Comparison of ENCODE assay signal across 29 cellular contexts in the genomic region with DNA sequence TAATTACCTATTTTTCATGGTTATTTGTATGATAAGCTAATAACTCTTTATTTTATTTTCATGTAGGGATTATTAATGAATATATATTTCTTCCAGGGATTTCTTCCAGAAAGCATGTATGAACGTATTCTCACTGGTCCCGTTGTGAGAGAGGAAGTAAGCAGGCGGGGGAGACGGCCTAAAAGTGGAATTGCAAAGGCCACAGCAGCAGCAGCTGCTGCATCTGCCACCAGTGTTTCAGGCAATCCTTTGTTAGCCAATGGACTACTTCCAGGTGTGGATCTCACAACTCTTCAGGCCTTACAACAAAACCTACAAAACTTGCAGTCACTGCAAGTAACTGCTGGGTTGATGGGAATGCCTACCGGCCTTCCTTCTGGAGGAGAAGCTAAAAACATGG.
"Had no signal": no experiment of that assay in that cellular context is flagged by ENCODE, and none has a peak within 500 bp of the region (broad histone marks: within the 10 kb centered on the region; RNA-seq: fewer than 3 reads in every experiment).

No MANE protein-coding gene starts in this region.

- H3K27ac Mint-ChIP-seq: activated CD8-positive, alpha-beta memory T cell treated with anti-CD3 and anti-CD28 coated beads, Interleukin-2, amount 10 ng/mL, durations not matched to agents 7 days and 5 days; activated CD8-positive, alpha-beta T cell treated with anti-CD3 and anti-CD28 coated beads, Interleukin-2, amount 10 ng/mL, durations not matched to agents 7 days and 5 days; activated naive CD8-positive, alpha-beta T cell; nephron; stimulated activated effector memory CD8-positive, alpha-beta T cell treated with anti-CD3 and anti-CD28 coated beads, Interleukin-12 subunit alpha, Interleukin-12 subunit beta, amount 100 ng/mL, for 72 hours; stimulated activated naive CD8-positive, alpha-beta T cell treated with anti-CD3 and anti-CD28 coated beads, Interleukin-15, Interleukin-2, amounts not matched to agents 100 ng/mL and 50 ng/mL, for 24 hours; WTC11 had no signal

- DNase-seq: activated CD4-positive, alpha-beta T cell treated with anti-CD3 and anti-CD28 coated beads for 1 hour; activated CD4-positive, alpha-beta T cell treated with anti-CD3 and anti-CD28 coated beads, Interleukin-2, amount 50 U/mL, for 1 hour; activated CD8-positive, alpha-beta memory T cell treated with anti-CD3 and anti-CD28 coated beads, Interleukin-2, amount 10 ng/mL, durations not matched to agents 7 days and 5 days; activated CD8-positive, alpha-beta T cell treated with anti-CD3 and anti-CD28 coated beads, Interleukin-2, amount 10 ng/mL, durations not matched to agents 7 days and 5 days; activated effector memory CD4-positive, alpha-beta T cell treated with Interleukin-2 at 50 U/mL for 16 hours; activated naive CD4-positive, alpha-beta T cell treated with Interleukin-2 at 50 U/mL for 16 hours; anterior cingulate cortex; dermis blood vessel endothelial cell; effector CD8-positive, alpha-beta T cell; esophagus squamous epithelium; foreskin melanocyte; left lung; mesendoderm; mucosa of descending colon; ovary; psoas muscle; sigmoid colon; small intestine; stimulated activated CD4-positive, alpha-beta T cell treated with anti-CD3 and anti-CD28 coated beads, Interleukin-4, amount 100 ng/mL, for 24 hours; T-helper 2 cell; upper lobe of left lung had no signal

- ATAC-seq: activated CD8-positive, alpha-beta memory T cell treated with anti-CD3 and anti-CD28 coated beads, Interleukin-2, amount 10 ng/mL, durations not matched to agents 7 days and 5 days; activated CD8-positive, alpha-beta T cell treated with anti-CD3 and anti-CD28 coated beads, Interleukin-2, amount 10 ng/mL, durations not matched to agents 7 days and 5 days; left lung; mucosa of descending colon; psoas muscle; stimulated activated effector memory CD8-positive, alpha-beta T cell treated with anti-CD3 and anti-CD28 coated beads, Interleukin-12 subunit alpha, Interleukin-12 subunit beta, amount 100 ng/mL, for 72 hours; WTC11 had no signal

- H3K27me3 ChIP-seq: esophagus squamous epithelium, left lung, ovary, sigmoid colon, upper lobe of left lung, vagina had no signal

- H3K36me3 ChIP-seq: ovary had no signal

- H3K4me3 ChIP-seq: esophagus squamous epithelium, left lung, lung, mucosa of descending colon, ovary, psoas muscle, sigmoid colon, upper lobe of left lung, vagina had no signal

- H3K27me3 Mint-ChIP-seq: activated CD8-positive, alpha-beta memory T cell treated with anti-CD3 and anti-CD28 coated beads, Interleukin-2, amount 10 ng/mL, durations not matched to agents 7 days and 5 days; activated naive CD8-positive, alpha-beta T cell; stimulated activated naive CD8-positive, alpha-beta T cell treated with anti-CD3 and anti-CD28 coated beads, Interleukin-15, Interleukin-2, amounts not matched to agents 100 ng/mL and 50 ng/mL, for 24 hours had no signal

- H3K4me3 Mint-ChIP-seq: activated CD8-positive, alpha-beta memory T cell treated with anti-CD3 and anti-CD28 coated beads, Interleukin-2, amount 10 ng/mL, durations not matched to agents 7 days and 5 days; activated CD8-positive, alpha-beta T cell treated with anti-CD3 and anti-CD28 coated beads, Interleukin-2, amount 10 ng/mL, durations not matched to agents 7 days and 5 days; activated naive CD8-positive, alpha-beta T cell; nephron; stimulated activated effector memory CD8-positive, alpha-beta T cell treated with anti-CD3 and anti-CD28 coated beads, Interleukin-12 subunit alpha, Interleukin-12 subunit beta, amount 100 ng/mL, for 72 hours; stimulated activated naive CD8-positive, alpha-beta T cell treated with anti-CD3 and anti-CD28 coated beads, Interleukin-15, Interleukin-2, amounts not matched to agents 100 ng/mL and 50 ng/mL, for 24 hours; WTC11 had no signal

- H3K27ac ChIP-seq: epithelial cell of prostate, esophagus squamous epithelium, left lung, ovary, psoas muscle, sigmoid colon, upper lobe of left lung, vagina had no signal

- H3K9me3 Mint-ChIP-seq: stimulated activated effector memory CD8-positive, alpha-beta T cell treated with anti-CD3 and anti-CD28 coated beads, Interleukin-12 subunit alpha, Interleukin-12 subunit beta, amount 100 ng/mL, for 72 hours; stimulated activated naive CD8-positive, alpha-beta T cell treated with anti-CD3 and anti-CD28 coated beads, Interleukin-15, Interleukin-2, amounts not matched to agents 100 ng/mL and 50 ng/mL, for 24 hours had no signal

- H3K4me1 ChIP-seq: esophagus squamous epithelium, left lung, psoas muscle, sigmoid colon, upper lobe of left lung, vagina had no signal

- H3K9me3 ChIP-seq: esophagus squamous epithelium, left lung, mucosa of descending colon, ovary, psoas muscle, sigmoid colon, upper lobe of left lung, vagina had no signal

- H3K4me1 Mint-ChIP-seq: activated CD8-positive, alpha-beta memory T cell treated with anti-CD3 and anti-CD28 coated beads, Interleukin-2, amount 10 ng/mL, durations not matched to agents 7 days and 5 days; nephron; stimulated activated effector memory CD8-positive, alpha-beta T cell treated with anti-CD3 and anti-CD28 coated beads, Interleukin-12 subunit alpha, Interleukin-12 subunit beta, amount 100 ng/mL, for 72 hours; WTC11 had no signal
